ENCODE assay signal across 8 cellular contexts in genomic region chr14:89027097-89027740, GRCh38.
DNase-seq lines count a peak whose midpoint lies in the region; ATAC-seq, FAIRE-seq and TF ChIP-seq lines count a peak whose summit lies in the region.

No MANE protein-coding gene starts in this region.

- H3K27me3 Mint-ChIP-seq in CD8-positive, alpha-beta memory T cell: peaks cover 46 to 73% of the 10 kb centered on the region in 2 donors

- H3K4me3 ChIP-seq in CD8-positive, alpha-beta memory T cell (ENCODE audit: low read length): peak overlapping the region; percentile 64
- H3K4me3 ChIP-seq in K562 (0 out of 2 replicates have a peak overlapping the region, but pooled peaks have one; percentile 10), iPS-18a (ENCODE audit: low read length) (peak overlapping the region; percentile 82), gastrocnemius medialis (peak overlapping the region; percentile 49 to 85 (median 54))

- H3K36me3 ChIP-seq in CD8-positive, alpha-beta memory T cell (ENCODE audit: insufficient read depth, low read length): no peaks in the 10 kb centered on the region
- H3K36me3 ChIP-seq in K562 (ENCODE audit: control insufficient read depth, insufficient read depth, low read length): no peaks in the 10 kb centered on the region
- no peaks in the 10 kb centered on the region for H3K36me3 ChIP-seq in iPS-18a (ENCODE audit: control insufficient read depth, low read depth, low read length)
- no peaks in the 10 kb centered on the region for H3K36me3 ChIP-seq in gastrocnemius medialis

- H2AFZ ChIP-seq in K562 (ENCODE audit: low read depth, low read length): no peak overlapping the region

- no peak for TF ChIP-seq EP300 in K562 (IDR thresholded peaks at IDR 0.05; ENCODE audit: low read length)

- no peak for FAIRE-seq in K562 (lab: Jason Lieb, UNC)

- peak overlapping the region in 1 of 8 donors; percentile 26 for H3K27ac Mint-ChIP-seq in CD8-positive, alpha-beta memory T cell

- peaks cover 0 to 4% (median 0%) of the 10 kb centered on the region in 5 donors for H3K9me3 Mint-ChIP-seq in CD8-positive, alpha-beta memory T cell

- intact Hi-C loops in K562 (cut with micrococcal nuclease) (loop anchor here (5.0 kb wide), 1 partner anchor 885 kb away; no protein-coding TSS in a partner anchor), gastrocnemius medialis (cut with DNase I; ENCODE audit: low total_unique reads) (loop anchor here (1.0 kb wide), 1 partner anchor 888 kb away; no protein-coding TSS in a partner anchor)

- no peaks in the 10 kb centered on the region for H3K9me3 ChIP-seq in CD8-positive, alpha-beta memory T cell (ENCODE audit: low read length)
- no peaks in the 10 kb centered on the region for H3K9me3 ChIP-seq in K562 (replicated peaks; ENCODE audit: control insufficient read depth, insufficient read depth, low read depth, low read length)
- H3K9me3 ChIP-seq in iPS-18a (ENCODE audit: control insufficient read depth, low read depth, low read length): no peaks in the 10 kb centered on the region
- H3K9me3 ChIP-seq in gastrocnemius medialis: no peaks in the 10 kb centered on the region

- TF ChIP-seq CTCF in K562 (IDR thresholded peaks at IDR 0.05 in 2 of 3, conservative IDR thresholded peaks at IDR 0.05 in 1 of 3; ENCODE audit: insufficient read depth in 2 of 3, low read depth in 1 of 3, low read length in 3 of 3) (peak; percentile 43 to 72 (median 57); a peak in 5 of 6 replicates), gastrocnemius medialis (IDR thresholded peaks at IDR 0.05 in 4 of 5, conservative IDR thresholded peaks at IDR 0.05 in 1 of 5) (peak; percentile 73 to 98 (median 89))

- 40% methylated on average over 8 of the region's 68 CpGs for WGBS in K562 (ENCODE audit: insufficient coverage, low coverage, missing lambda C conversion rate)

- no peak overlapping the region for H3K27ac ChIP-seq in CD8-positive, alpha-beta memory T cell (ENCODE audit: low read depth, low read length)
- no peak overlapping the region for H3K27ac ChIP-seq in K562 (ENCODE audit: extremely low read depth, low read depth, low read length)
- no peak overlapping the region for H3K27ac ChIP-seq in iPS-18a (ENCODE audit: low read length)
- H3K27ac ChIP-seq in gastrocnemius medialis: no peak overlapping the region

- peak; percentile 39 to 65 (median 53) for DNase-seq in CD8-positive, alpha-beta memory T cell
- peak; percentile 47 for DNase-seq in T-helper 9 cell
- peak; percentile 27 to 84 (median 78) for DNase-seq in K562 (ENCODE audit: extremely low read depth in 1 of 4, low spot score in 3 of 4)
- peak in 1 of 2 donors; percentile 20 for DNase-seq in gastrocnemius medialis
- DNase-seq in NCI-H1694 treated with DMSO at 0.1 percent for 48 hours (lab: John Stamatoyannopoulos, UW): no peak

- H3K4me3 Mint-ChIP-seq in CD8-positive, alpha-beta memory T cell: peak overlapping the region in 6 of 7 donors; percentile 34 to 65 (median 62)

- no peaks in the 10 kb centered on the region for H3K36me3 Mint-ChIP-seq in CD8-positive, alpha-beta memory T cell

- no TSS peak for BruUV-seq in K562 (replicated peaks; lab: Mats Ljungman, UMichigan)

- CTCF ChIA-PET in CD8-positive, alpha-beta memory T cell (lab: Charles Lee): interaction anchor here (0.6 to 3.1 kb wide), 17 partner anchors 9 to 894 kb away, joined by 3 to 14 read pairs (median 3); no protein-coding TSS in a partner anchor
- CTCF ChIA-PET in K562 (lab: Yijun Ruan, JAX; ENCODE audit: low intra/inter-chr PET ratio): interaction anchor here (0.7 kb wide), 1 partner anchor 888 kb away, joined by 4 read pairs; no protein-coding TSS in a partner anchor

- H3K27me3 ChIP-seq in CD8-positive, alpha-beta memory T cell (ENCODE audit: insufficient read depth, low read length, poor library complexity, severe bottlenecking): peaks cover 22% of the 10 kb centered on the region
- peaks cover 0 to 9% of the 10 kb centered on the region in 2 experiments; a peak in 3 of 5 replicates for H3K27me3 ChIP-seq in K562 (ENCODE audit: control insufficient read depth in 2 of 2, insufficient read depth in 2 of 2, low read length in 2 of 2)
- H3K27me3 ChIP-seq in iPS-18a (ENCODE audit: control insufficient read depth, insufficient read depth, low read length): peaks cover 50% of the 10 kb centered on the region
- H3K27me3 ChIP-seq in gastrocnemius medialis: peaks cover 4 to 35% (median 19%) of the 10 kb centered on the region in 3 donors

- in situ Hi-C loops in K562 (cut with MboI): no loop called here
- in situ Hi-C loops in gastrocnemius medialis (cut with MboI; ENCODE audit: low sequenced_read_pairs in 4 of 4): loop anchor here (5.0 to 25.0 kb wide), 6 partner anchors 208 to 888 kb away; partner anchors contain the start of gene FOXN3 (in 2 of the 4)

- peaks cover 10% of the 10 kb centered on the region for H3K4me1 ChIP-seq in CD8-positive, alpha-beta memory T cell (ENCODE audit: insufficient read depth, low read length)
- H3K4me1 ChIP-seq in K562 (replicated peaks in 1 of 2; ENCODE audit: control insufficient read depth in 2 of 2, insufficient read depth in 2 of 2, low read length in 2 of 2) (peaks cover 0 to 10% of the 10 kb centered on the region in 2 experiments; a peak in 2 of 5 replicates), iPS-18a (ENCODE audit: control insufficient read depth, low read depth, low read length) (no peaks in the 10 kb centered on the region), gastrocnemius medialis (no peaks in the 10 kb centered on the region)

- peak overlapping the region in 1 of 2 experiments; percentile 52; a peak in 1 of 4 replicates for H3K9ac ChIP-seq in K562 (ENCODE audit: insufficient read depth in 1 of 2, low read depth in 2 of 2, low read length in 2 of 2)
- peak overlapping the region; percentile 21 for H3K9ac ChIP-seq in iPS-18a (ENCODE audit: low read length)

- TF ChIP-seq RAD21 in K562 (CRISPR knock-in tag; conservative IDR thresholded peaks at IDR 0.05 in 1 of 2, IDR thresholded peaks at IDR 0.05 in 1 of 2): peak; percentile 30 to 55

- peaks cover 5 to 12% (median 11%) of the 10 kb centered on the region in 3 donors for H3K4me1 Mint-ChIP-seq in CD8-positive, alpha-beta memory T cell

- no peaks in the 10 kb centered on the region for H4K20me1 ChIP-seq in K562 (replicated peaks; ENCODE audit: control insufficient read depth, insufficient read depth, low read length)

- POLR2A ChIA-PET in CD8-positive, alpha-beta memory T cell (lab: Charles Lee): no interaction called here
- POLR2A ChIA-PET in K562 (lab: Yijun Ruan, JAX): no interaction called here

- ATAC-seq in GM19463 (IDR thresholded peaks at IDR 0.05; ENCODE audit: unreplicated experiment) (peak; percentile 85), HG03558 (IDR thresholded peaks at IDR 0.05; ENCODE audit: extremely low read depth, unreplicated experiment) (peak; percentile 62), K562 (peak; percentile 99), gastrocnemius medialis (peak; percentile 78 to 83)

- H3K9me1 ChIP-seq in K562 (ENCODE audit: control insufficient read depth, insufficient read depth, low read length): no peaks in the 10 kb centered on the region

- 0 out of 2 replicates have a peak overlapping the region, but pooled peaks have one; percentile 25 for H3K4me2 ChIP-seq in K562 (ENCODE audit: insufficient read depth, low read length)

- no peaks in the 10 kb centered on the region for H3K79me2 ChIP-seq in K562 (ENCODE audit: control insufficient read depth, insufficient read depth, low read length)

- TF ChIP-seq POLR2A in K562 (conservative IDR thresholded peaks at IDR 0.05): no peak
- TF ChIP-seq POLR2A in gastrocnemius medialis (IDR thresholded peaks at IDR 0.05): no peak

TF ChIP-seq in K562, 482 proteins besides CTCF, POLR2A, EP300 and RAD21 (continues in another document):
- peak; percentile 40 for TF ChIP-seq CTCFL (IDR thresholded peaks at IDR 0.05; ENCODE audit: borderline replicate concordance, insufficient read depth, low read depth, low read length, poor library complexity, severe bottlenecking)
- peak; percentile 63; the same call in 1 of the 2 replicates for TF ChIP-seq TCF7L2 (IDR thresholded peaks at IDR 0.05; ENCODE audit: low read depth, low read length)
- no peak for TF ChIP-seq ZNF174 (CRISPR knock-in tag; IDR thresholded peaks at IDR 0.05)
- TF ChIP-seq HES1 (IDR thresholded peaks at IDR 0.05; ENCODE audit: low read depth): no peak
- no peak for TF ChIP-seq SFPQ (IDR thresholded peaks at IDR 0.05; ENCODE audit: low read depth, low read length)

Comparison
In these comparisons a context has a peak if more than half of its experiments do, and no peak if none do; other contexts are left out.
1. H3K4me3 ChIP-seq: peak in every context shown above with its lines; median percentile 82 in iPS-18a; 64 in CD8-positive, alpha-beta memory T cell; 54 in gastrocnemius medialis; 10 in K562.